Comparison of ENCODE assay signal across 1 cellular context in the genomic region with DNA sequence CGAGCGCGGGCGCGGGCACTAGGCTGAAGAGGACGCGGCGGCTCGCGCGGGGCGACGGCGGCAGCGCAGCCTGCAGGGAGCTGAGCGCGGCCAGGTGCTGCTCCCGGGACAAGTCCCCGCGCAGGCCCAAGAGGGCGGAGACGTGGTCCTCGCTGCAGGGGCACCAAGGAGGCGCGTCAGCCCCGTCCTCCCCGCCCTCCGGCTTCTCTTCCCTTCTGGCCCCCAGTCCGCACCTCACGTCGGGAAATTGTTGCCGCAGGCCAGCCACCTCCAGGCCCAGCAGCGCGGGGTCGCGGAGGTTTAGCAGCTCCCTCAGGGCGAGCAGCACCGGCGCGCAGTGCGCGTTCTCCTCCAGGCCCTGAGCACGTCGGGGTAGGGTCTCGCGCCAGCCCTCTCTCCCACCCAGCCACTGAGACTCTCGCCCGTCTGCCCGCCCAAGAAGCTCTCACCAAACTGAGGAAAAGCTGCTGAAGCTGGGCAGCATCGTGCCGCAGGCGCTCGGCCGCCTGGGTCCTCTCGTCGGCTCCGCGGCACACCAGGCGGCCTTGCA.
TF ChIP-seq lines count a peak whose summit lies in the region.

No MANE protein-coding gene starts in this region.

TF ChIP-seq in SK-N-SH treated with all-trans-retinoic acid at 6 μM for 48 hours, 23 proteins besides CTCF, POLR2A, EP300 and RAD21 (continued from another document):
- no peak for TF ChIP-seq CSDC2 (CRISPR knock-in tag; IDR thresholded peaks at IDR 0.05)
- TF ChIP-seq ESRRG (CRISPR knock-in tag; IDR thresholded peaks at IDR 0.05), result no peak
- TF ChIP-seq TCF4 (CRISPR knock-in tag; IDR thresholded peaks at IDR 0.05; ENCODE audit: borderline replicate concordance), result no peak
- TF ChIP-seq, protein P1, sequence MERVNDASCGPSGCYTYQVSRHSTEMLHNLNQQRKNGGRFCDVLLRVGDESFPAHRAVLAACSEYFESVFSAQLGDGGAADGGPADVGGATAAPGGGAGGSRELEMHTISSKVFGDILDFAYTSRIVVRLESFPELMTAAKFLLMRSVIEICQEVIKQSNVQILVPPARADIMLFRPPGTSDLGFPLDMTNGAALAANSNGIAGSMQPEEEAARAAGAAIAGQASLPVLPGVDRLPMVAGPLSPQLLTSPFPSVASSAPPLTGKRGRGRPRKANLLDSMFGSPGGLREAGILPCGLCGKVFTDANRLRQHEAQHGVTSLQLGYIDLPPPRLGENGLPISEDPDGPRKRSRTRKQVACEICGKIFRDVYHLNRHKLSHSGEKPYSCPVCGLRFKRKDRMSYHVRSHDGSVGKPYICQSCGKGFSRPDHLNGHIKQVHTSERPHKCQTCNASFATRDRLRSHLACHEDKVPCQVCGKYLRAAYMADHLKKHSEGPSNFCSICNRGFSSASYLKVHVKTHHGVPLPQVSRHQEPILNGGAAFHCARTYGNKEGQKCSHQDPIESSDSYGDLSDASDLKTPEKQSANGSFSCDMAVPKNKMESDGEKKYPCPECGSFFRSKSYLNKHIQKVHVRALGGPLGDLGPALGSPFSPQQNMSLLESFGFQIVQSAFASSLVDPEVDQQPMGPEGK (CRISPR knock-in tag; IDR thresholded peaks at IDR 0.05; ENCODE audit: borderline replicate concordance), result no peak
- TF ChIP-seq ZNF70 (CRISPR knock-in tag; IDR thresholded peaks at IDR 0.05), result no peak
- TF ChIP-seq GLIS3 (CRISPR knock-in tag; IDR thresholded peaks at IDR 0.05), result no peak
